ENCODE assay signal across 7 cellular contexts in the genomic region with DNA sequence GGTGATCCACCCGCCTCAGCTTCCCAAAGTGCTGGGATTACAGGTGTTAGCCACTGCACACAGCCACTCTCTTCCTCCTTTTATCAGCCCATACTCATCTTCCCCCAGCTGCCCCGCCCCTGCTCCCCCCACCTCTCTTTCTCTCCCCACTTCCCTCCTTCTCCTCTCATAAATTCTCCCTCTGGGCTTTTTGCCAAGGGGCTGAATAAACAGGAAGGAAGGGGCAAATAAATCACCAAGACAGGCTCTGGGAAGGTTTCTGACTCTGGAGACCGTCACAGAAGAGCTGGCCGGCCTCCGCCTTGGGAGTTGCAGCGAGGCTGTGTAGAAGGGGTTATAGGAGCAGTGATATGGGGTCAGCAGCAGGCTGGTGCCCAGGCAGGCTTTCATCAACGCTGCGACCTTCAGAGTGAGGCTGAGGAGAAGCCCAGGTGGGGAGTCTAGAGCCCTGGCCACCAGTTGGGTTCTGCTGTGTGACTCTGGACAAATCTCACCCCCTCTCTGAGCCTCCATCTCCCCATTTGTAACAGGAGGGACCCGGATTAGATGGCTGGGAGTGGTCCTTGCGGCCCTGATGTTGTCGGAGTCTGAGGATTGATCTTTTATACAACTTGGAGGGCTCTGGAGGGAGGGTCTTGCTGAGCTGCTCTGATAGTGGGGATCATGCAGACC.
DNase-seq lines count a peak whose midpoint lies in the region; TF ChIP-seq lines count a peak whose summit lies in the region.

No MANE protein-coding gene starts in this region.

- DNase-seq in HT-29 (ENCODE audit: low spot score) (peak; percentile 86), NOMO-1 treated with dmso at 0.1 percent for 144 hours (lab: John Stamatoyannopoulos, UW; ENCODE audit: unreplicated experiment) (peak; percentile 86), fibroblast of pulmonary artery (ENCODE audit: low read depth) (peak; percentile 73), skeletal muscle cell (ENCODE audit: low read depth) (peak; percentile 44)
- DNase-seq in T-helper 2 cell treated with Interferon-gamma antibody and Interleukin-4, amounts not matched to agents 5 μg/mL and 100 μg/mL, for 36 hours (ENCODE audit: low spot score) = no peak
- no peak for DNase-seq in effector memory CD4-positive, alpha-beta T cell
- DNase-seq in stimulated activated CD4-positive, alpha-beta T cell treated with anti-CD3 and anti-CD28 coated beads, Interleukin-4, amount 100 ng/mL, for 1 hour = no peak

- no peaks in the 10 kb centered on the region for H3K27me3 Mint-ChIP-seq in T-helper 2 cell treated with Interferon-gamma antibody and Interleukin-4, amounts not matched to agents 5 μg/mL and 100 μg/mL, for 36 hours (ENCODE audit: low read depth)

- no peak overlapping the region for H3K27ac ChIP-seq in effector memory CD4-positive, alpha-beta T cell (ENCODE audit: insufficient read depth, low read length, poor library complexity, severe bottlenecking)

- H3K27ac Mint-ChIP-seq in T-helper 2 cell treated with Interferon-gamma antibody and Interleukin-4, amounts not matched to agents 5 μg/mL and 100 μg/mL, for 36 hours = no peak overlapping the region

- H3K4me3 Mint-ChIP-seq in T-helper 2 cell treated with Interferon-gamma antibody and Interleukin-4, amounts not matched to agents 5 μg/mL and 100 μg/mL, for 36 hours = no peak overlapping the region

- H3K36me3 ChIP-seq in effector memory CD4-positive, alpha-beta T cell (ENCODE audit: control insufficient read depth, insufficient read depth, low read length) = no peaks in the 10 kb centered on the region

- no peaks in the 10 kb centered on the region for H3K9me3 Mint-ChIP-seq in T-helper 2 cell treated with Interferon-gamma antibody and Interleukin-4, amounts not matched to agents 5 μg/mL and 100 μg/mL, for 36 hours

- peaks cover 11% of the 10 kb centered on the region for H3K27me3 ChIP-seq in effector memory CD4-positive, alpha-beta T cell (replicated peaks; ENCODE audit: control insufficient read depth, insufficient read depth, low read length, poor library complexity, severe bottlenecking)

- H3K4me3 ChIP-seq in fibroblast of pulmonary artery (replicated peaks; ENCODE audit: low read depth, low read length) (no peak overlapping the region), skeletal muscle cell (ENCODE audit: low read depth, low read length) (no peak overlapping the region)
- H3K4me3 ChIP-seq in effector memory CD4-positive, alpha-beta T cell (ENCODE audit: insufficient read depth, low read depth, low read length, poor library complexity, severe bottlenecking) = no peak overlapping the region

- H3K4me1 ChIP-seq in effector memory CD4-positive, alpha-beta T cell (ENCODE audit: control insufficient read depth, insufficient read depth, low read length, poor library complexity, severe bottlenecking) = no peaks in the 10 kb centered on the region

- H3K36me3 Mint-ChIP-seq in T-helper 2 cell treated with Interferon-gamma antibody and Interleukin-4, amounts not matched to agents 5 μg/mL and 100 μg/mL, for 36 hours (ENCODE audit: low read depth) = no peaks in the 10 kb centered on the region

- H3K9me3 ChIP-seq in effector memory CD4-positive, alpha-beta T cell (ENCODE audit: control insufficient read depth, low read length) = no peaks in the 10 kb centered on the region

- TF ChIP-seq CTCF in fibroblast of pulmonary artery (IDR thresholded peaks at IDR 0.05; ENCODE audit: low read length, missing control alignments) = no peak

- peaks cover 2% of the 10 kb centered on the region for H3K4me1 Mint-ChIP-seq in T-helper 2 cell treated with Interferon-gamma antibody and Interleukin-4, amounts not matched to agents 5 μg/mL and 100 μg/mL, for 36 hours (ENCODE audit: low read depth)

Comparison
In these comparisons a context has a peak if more than half of its experiments do, and no peak if none do; other contexts are left out.
1. DNase-seq: peak in HT-29 (single experiment), NOMO-1 treated with dmso at 0.1 percent for 144 hours (single experiment), fibroblast of pulmonary artery (single experiment) and skeletal muscle cell (single experiment); none in T-helper 2 cell treated with Interferon-gamma antibody and Interleukin-4, amounts not matched to agents 5 μg/mL and 100 μg/mL, for 36 hours (single experiment), effector memory CD4-positive, alpha-beta T cell (0 of 3) and stimulated activated CD4-positive, alpha-beta T cell treated with anti-CD3 and anti-CD28 coated beads, Interleukin-4, amount 100 ng/mL, for 1 hour (single experiment).